27 cellular contexts compared by ENCODE assay signal in genomic region chr20:53212018-53212417, GRCh38.
"Had no signal": no experiment of that assay in that cellular context is flagged by ENCODE, and none has a peak within 500 bp of the region (broad histone marks: within the 10 kb centered on the region; RNA-seq: fewer than 3 reads in every experiment).

No MANE protein-coding gene starts in this region.

- H3K4me2 ChIP-seq: neural progenitor cell, smooth muscle cell had no signal

- H3K36me3 ChIP-seq: neural progenitor cell, ovary, spleen, stomach, thoracic aorta, thyroid gland, tibial nerve, upper lobe of left lung, vagina had no signal

- H3K27ac ChIP-seq: neural progenitor cell, ovary, parathyroid adenoma, psoas muscle, skin epidermis, spleen, stomach, thoracic aorta, thyroid gland, tibial nerve, upper lobe of left lung, vagina had no signal

- H3K9me3 ChIP-seq: ovary, psoas muscle, spleen, stomach, thoracic aorta, thyroid gland, tibial nerve, upper lobe of left lung, vagina had no signal

- H3K27me3 ChIP-seq: ovary, stomach, thyroid gland, tibial nerve, upper lobe of left lung, vagina had no signal

- H3K79me2 ChIP-seq: parathyroid adenoma had no signal

- H3K4me3 ChIP-seq: neural progenitor cell, ovary, psoas muscle, skin epidermis, smooth muscle cell, spleen, stomach, thoracic aorta, thyroid gland, tibial nerve, upper lobe of left lung, vagina had no signal

- FAIRE-seq: urothelium cell line had no signal

- H3K4me1 ChIP-seq: parathyroid adenoma, psoas muscle had no signal

- ATAC-seq: natural killer cell; psoas muscle; right cardiac atrium; sciatic nerve; stimulated activated memory B cell treated with anti-CD40 and anti-IgM and Interleukin-4, amounts not matched to agents 10 μg/mL and 1 μg/mL and 100 μg/mL, for 72 hours had no signal

- DNase-seq: natural killer cell; occipital lobe; ovary; posterior cingulate gyrus; psoas muscle; right cardiac atrium; spleen; stimulated activated CD4-positive, alpha-beta T cell treated with anti-CD3 and anti-CD28 coated beads, Interleukin-12 subunit alpha, Interleukin-12 subunit beta, amount 100 ng/mL, for 4 hours; stimulated activated CD4-positive, alpha-beta T cell treated with anti-CD3 and anti-CD28 coated beads, Interleukin-1b, Interleukin-23, amount 100 ng/mL, for 48 hours; stimulated activated CD4-positive, alpha-beta T cell treated with anti-CD3 and anti-CD28 coated beads, Interleukin-4, amount 100 ng/mL, for 1 hour; stimulated activated CD4-positive, alpha-beta T cell treated with anti-CD3 and anti-CD28 coated beads, Interleukin-4, amount 100 ng/mL, for 4 hours; stimulated activated CD8-positive, alpha-beta memory T cell treated with anti-CD3 and anti-CD28 coated beads, Interleukin-4, amount 100 ng/mL, for 48 hours; stimulated activated naive CD4-positive, alpha-beta T cell; stomach; thyroid gland; trophoblast cell; upper lobe of left lung had no signal

- H3K9ac ChIP-seq: neural progenitor cell, parathyroid adenoma had no signal

- H2AFZ ChIP-seq: neural progenitor cell, parathyroid adenoma had no signal
